16 cellular contexts compared by ENCODE assay signal in the genomic region with DNA sequence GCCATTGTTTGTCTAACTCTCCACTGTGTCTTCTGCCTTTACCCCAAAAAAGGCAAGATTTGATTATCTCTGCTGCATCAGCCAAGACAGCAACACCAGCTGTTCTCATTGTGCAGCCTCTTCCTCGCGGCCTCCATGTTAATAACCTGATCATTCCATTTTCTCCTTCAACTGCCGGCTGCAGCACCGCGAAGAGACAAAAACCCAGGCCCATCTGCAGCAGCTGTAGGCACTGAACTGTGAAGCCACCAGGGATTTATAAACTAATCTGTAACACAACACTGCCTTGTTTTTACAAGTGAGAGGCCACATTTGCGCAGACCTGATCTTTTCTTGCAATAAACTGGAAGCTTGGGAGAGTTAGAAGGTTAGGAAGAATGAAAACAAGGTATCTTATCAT.
DNase-seq lines count a peak whose midpoint lies in the region; ATAC-seq and TF ChIP-seq lines count a peak whose summit lies in the region.
"Had no signal": no experiment of that assay in that cellular context is flagged by ENCODE, and none has a peak within 500 bp of the region (broad histone marks: within the 10 kb centered on the region; RNA-seq: fewer than 3 reads in every experiment).

No MANE protein-coding gene starts in this region.

- H3K4me1 Mint-ChIP-seq in WTC11, result no peaks in the 10 kb centered on the region
- H3K4me1 Mint-ChIP-seq: memory B cell; stimulated activated naive CD8-positive, alpha-beta T cell treated with anti-CD3 and anti-CD28 coated beads, Interleukin-15, amount 100 ng/mL, for 72 hours had no signal

- H3K27me3 Mint-ChIP-seq in WTC11 (ENCODE audit: low read depth), result no peaks in the 10 kb centered on the region
- H3K27me3 Mint-ChIP-seq: activated naive CD8-positive, alpha-beta T cell; effector memory CD8-positive, alpha-beta T cell; memory B cell; stimulated activated naive CD8-positive, alpha-beta T cell treated with anti-CD3 and anti-CD28 coated beads, Interleukin-15, amount 100 ng/mL, for 72 hours had no signal

- no peaks in the 10 kb centered on the region for H3K9me3 Mint-ChIP-seq in WTC11
- H3K9me3 Mint-ChIP-seq: stimulated activated naive CD8-positive, alpha-beta T cell treated with anti-CD3 and anti-CD28 coated beads, Interleukin-15, amount 100 ng/mL, for 72 hours had no signal

- DNase-seq in COR-L47 (lab: John Stamatoyannopoulos, UW), result peak; percentile 19
- peak; percentile 92 for DNase-seq in NCI-H1436 treated with DMSO at 0.1 percent for 48 hours (lab: John Stamatoyannopoulos, UW)
- peak; percentile 92 for DNase-seq in NCI-H345 treated with DMSO at 0.1 percent for 48 hours (lab: John Stamatoyannopoulos, UW; ENCODE audit: unreplicated experiment)
- no peak for DNase-seq in WTC11 (ENCODE audit: low spot score)
- DNase-seq in AG08395 (ENCODE audit: low spot score), result no peak
- no peak for DNase-seq in activated effector memory CD4-positive, alpha-beta T cell treated with Interleukin-2 at 50 U/mL for 16 hours
- no peak for DNase-seq in SKM-1 treated with dmso at 0.1 percent for 144 hours (lab: John Stamatoyannopoulos, UW; ENCODE audit: unreplicated experiment)
- DNase-seq: effector memory CD8-positive, alpha-beta T cell; foreskin keratinocyte; nucleus accumbens; small intestine; stimulated activated naive CD8-positive, alpha-beta T cell treated with anti-CD3 and anti-CD28 coated beads, Interleukin-15, amount 100 ng/mL, for 72 hours; T-helper 2 cell had no signal

- H3K4me3 Mint-ChIP-seq in WTC11, result no peak overlapping the region
- H3K4me3 Mint-ChIP-seq: activated naive CD8-positive, alpha-beta T cell; effector memory CD8-positive, alpha-beta T cell; memory B cell; stimulated activated naive CD8-positive, alpha-beta T cell treated with anti-CD3 and anti-CD28 coated beads, Interleukin-15, amount 100 ng/mL, for 72 hours had no signal

- peak overlapping the region; percentile 44; the same call in 1 of the 2 replicates for H3K27ac Mint-ChIP-seq in WTC11
- H3K27ac Mint-ChIP-seq: activated naive CD8-positive, alpha-beta T cell; effector memory CD8-positive, alpha-beta T cell; memory B cell; stimulated activated naive CD8-positive, alpha-beta T cell treated with anti-CD3 and anti-CD28 coated beads, Interleukin-15, amount 100 ng/mL, for 72 hours had no signal

- H3K36me3 Mint-ChIP-seq in WTC11, result peaks cover 7% of the 10 kb centered on the region; the same call in 1 of the 2 replicates
- H3K36me3 Mint-ChIP-seq: activated naive CD8-positive, alpha-beta T cell; memory B cell had no signal

- ATAC-seq in WTC11 (no peak), HG03196 (IDR thresholded peaks at IDR 0.05; ENCODE audit: unreplicated experiment) (no peak)
- ATAC-seq: effector memory CD8-positive, alpha-beta T cell; foreskin keratinocyte; stimulated activated naive CD8-positive, alpha-beta T cell treated with anti-CD3 and anti-CD28 coated beads, Interleukin-15, amount 100 ng/mL, for 72 hours had no signal

- POLR2A ChIA-PET in WTC11 (lab: Charles Lee), result interaction anchor here (0.5 kb wide), 1 partner anchor 516 kb away, joined by 4 read pairs; no protein-coding TSS in a partner anchor

- TF ChIP-seq CTCF in WTC11 (IDR thresholded peaks at IDR 0.05), result no peak

- CTCF ChIA-PET in WTC11 (lab: Charles Lee), result no interaction called here

TF ChIP-seq in WTC11, 78 proteins besides CTCF, POLR2A, EP300 and RAD21 (continues in another document):
- TF ChIP-seq ZBTB21 (CRISPR knock-in tag; IDR thresholded peaks at IDR 0.05; ENCODE audit: borderline replicate concordance), result no peak
- TF ChIP-seq TEAD4 (CRISPR knock-in tag; IDR thresholded peaks at IDR 0.05), result no peak
- TF ChIP-seq NFATC4 (CRISPR knock-in tag; IDR thresholded peaks at IDR 0.05), result no peak
- no peak for TF ChIP-seq KAT7 (CRISPR knock-in tag; IDR thresholded peaks at IDR 0.05; ENCODE audit: borderline replicate concordance)
- TF ChIP-seq, protein P1, sequence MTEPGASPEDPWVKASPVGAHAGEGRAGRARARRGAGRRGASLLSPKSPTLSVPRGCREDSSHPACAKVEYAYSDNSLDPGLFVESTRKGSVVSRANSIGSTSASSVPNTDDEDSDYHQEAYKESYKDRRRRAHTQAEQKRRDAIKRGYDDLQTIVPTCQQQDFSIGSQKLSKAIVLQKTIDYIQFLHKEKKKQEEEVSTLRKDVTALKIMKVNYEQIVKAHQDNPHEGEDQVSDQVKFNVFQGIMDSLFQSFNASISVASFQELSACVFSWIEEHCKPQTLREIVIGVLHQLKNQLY (CRISPR knock-in tag; IDR thresholded peaks at IDR 0.05), result no peak
- TF ChIP-seq RELA (CRISPR knock-in tag; IDR thresholded peaks at IDR 0.05; ENCODE audit: borderline replicate concordance), result no peak
- TF ChIP-seq, protein P2, sequence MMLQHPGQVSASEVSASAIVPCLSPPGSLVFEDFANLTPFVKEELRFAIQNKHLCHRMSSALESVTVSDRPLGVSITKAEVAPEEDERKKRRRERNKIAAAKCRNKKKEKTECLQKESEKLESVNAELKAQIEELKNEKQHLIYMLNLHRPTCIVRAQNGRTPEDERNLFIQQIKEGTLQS (CRISPR knock-in tag; conservative IDR thresholded peaks at IDR 0.05), result no peak
- no peak for TF ChIP-seq ETV6 (CRISPR knock-in tag; IDR thresholded peaks at IDR 0.05)
- TF ChIP-seq ZNF317 (CRISPR knock-in tag; IDR thresholded peaks at IDR 0.05; ENCODE audit: borderline replicate concordance, low read depth), result no peak
- no peak for TF ChIP-seq ERG (CRISPR knock-in tag; IDR thresholded peaks at IDR 0.05)
- TF ChIP-seq NFYB (CRISPR knock-in tag; conservative IDR thresholded peaks at IDR 0.05; ENCODE audit: low read depth), result no peak
- TF ChIP-seq FOXP4 (CRISPR knock-in tag; IDR thresholded peaks at IDR 0.05), result no peak
- TF ChIP-seq PRDM15 (CRISPR knock-in tag; IDR thresholded peaks at IDR 0.05), result no peak
- no peak for TF ChIP-seq CREB1 (CRISPR knock-in tag; IDR thresholded peaks at IDR 0.05)

Comparison
In these comparisons a context has a peak if more than half of its experiments do, and no peak if none do; other contexts are left out.
1. DNase-seq: peak in COR-L47 (single experiment), NCI-H1436 treated with DMSO at 0.1 percent for 48 hours (single experiment) and NCI-H345 treated with DMSO at 0.1 percent for 48 hours (single experiment); none in WTC11 (single experiment), AG08395 (single experiment), activated effector memory CD4-positive, alpha-beta T cell treated with Interleukin-2 at 50 U/mL for 16 hours (single experiment) and SKM-1 treated with dmso at 0.1 percent for 144 hours (single experiment).